In the genomic region with DNA sequence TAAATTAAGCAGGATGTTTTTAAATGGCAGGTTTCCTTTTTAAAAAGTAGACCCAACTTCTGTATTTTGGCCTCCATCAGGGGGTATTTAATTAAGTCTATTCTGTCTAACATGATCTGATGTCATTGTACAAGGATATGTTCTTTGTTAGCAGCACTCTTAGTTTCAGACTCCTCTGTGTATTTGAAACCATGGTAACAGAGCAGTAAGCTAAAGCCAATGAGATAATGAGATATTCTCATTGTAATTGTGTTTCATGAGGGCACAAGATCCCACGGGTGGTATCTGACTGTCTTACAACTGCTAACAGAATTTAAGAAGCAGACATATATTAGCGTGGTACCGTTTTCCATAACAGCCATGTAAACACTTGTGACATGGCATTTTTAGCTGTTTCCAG, we compare ENCODE assay signal across 25 cellular contexts.
DNase-seq lines count a peak whose midpoint lies in the region; ATAC-seq, FAIRE-seq and TF ChIP-seq lines count a peak whose summit lies in the region.
"Had no signal": no experiment of that assay in that cellular context is flagged by ENCODE, and none has a peak within 500 bp of the region (broad histone marks: within the 10 kb centered on the region; RNA-seq: fewer than 3 reads in every experiment).

No MANE protein-coding gene starts in this region.

- TF ChIP-seq CTCF in foreskin keratinocyte (conservative IDR thresholded peaks at IDR 0.05) (no peak), HepG2 (CRISPR knock-in tag; IDR thresholded peaks at IDR 0.05) (no peak)

- no peak for ATAC-seq in GM18858 (IDR thresholded peaks at IDR 0.05; ENCODE audit: unreplicated experiment)
- no peak for ATAC-seq in foreskin keratinocyte
- ATAC-seq in HepG2 = no peak
- ATAC-seq: stimulated activated effector memory CD8-positive, alpha-beta T cell treated with anti-CD3 and anti-CD28 coated beads, Interleukin-12 subunit alpha, Interleukin-12 subunit beta, amount 100 ng/mL, for 72 hours; T-cell had no signal

- no peak overlapping the region for H2AK5ac ChIP-seq in neuronal stem cell (ENCODE audit: low read depth, low read length)

- no peak overlapping the region for H2BK120ac ChIP-seq in neuronal stem cell (ENCODE audit: low read depth, low read length)

- CTCF ChIA-PET in HepG2 (lab: Yijun Ruan, JAX; ENCODE audit: low intra/inter-chr PET ratio, low total read pairs) = no interaction called here

- H4K20me1 ChIP-seq in HepG2 (ENCODE audit: insufficient read depth, low read length) = no peaks in the 10 kb centered on the region

- WGBS in neuronal stem cell (ENCODE audit: extremely low coverage in 2 of 2, insufficient read length in 2 of 2, insufficient replicate concordance in 1 of 2), 2 donors = no CpG with 5 or more reads among the region's 3 CpGs
- 6% methylated on average over 3 of the region's 3 CpGs for WGBS in HepG2 (ENCODE audit: low lambda C conversion rate)

- no peaks in the 10 kb centered on the region for H3K79me1 ChIP-seq in neuronal stem cell (ENCODE audit: low read depth, low read length)

- no peak for TF ChIP-seq POLR2A in HepG2 (IDR thresholded peaks at IDR 0.05; ENCODE audit: insufficient read depth in 1 of 2, low read depth in 2 of 2, low read length in 2 of 2)

- intact Hi-C loops in HepG2 (cut with micrococcal nuclease; ENCODE audit: unreplicated experiment) = no loop called here

- no peak overlapping the region for H3K18ac ChIP-seq in neuronal stem cell (ENCODE audit: low read length)

- H3K4me2 ChIP-seq in neuronal stem cell (ENCODE audit: insufficient read depth, low read length, poor library complexity, severe bottlenecking) (no peak overlapping the region), HepG2 (ENCODE audit: low read depth, low read length) (no peak overlapping the region)

- no peak overlapping the region for H4K91ac ChIP-seq in neuronal stem cell (ENCODE audit: low read depth, low read length, poor library complexity)

- no peak overlapping the region for H3K9ac ChIP-seq in neuronal stem cell (ENCODE audit: low read depth, low read length, poor library complexity)
- no peak overlapping the region for H3K9ac ChIP-seq in HepG2 (ENCODE audit: insufficient read depth, low read depth, low read length)

- H3K4ac ChIP-seq in neuronal stem cell (ENCODE audit: low read length) = no peak overlapping the region

- FAIRE-seq in HepG2 (lab: Jason Lieb, UNC) = no peak
- FAIRE-seq: endothelial cell of umbilical vein, islet of Langerhans, small intestine, TTC549 had no signal

- in situ Hi-C loops in HepG2 (cut with HindIII; ENCODE audit: extremely low pct_ligation_motif_present, low pct_unique_long_range_greater_than_20kb) = no loop called here

- no TSS peak for BruUV-seq in HepG2 (replicated peaks; lab: Mats Ljungman, UMichigan)

- no peak overlapping the region for H2BK12ac ChIP-seq in neuronal stem cell (ENCODE audit: low read length)

- peaks cover 4 to 13% of the 10 kb centered on the region in 2 donors for H3K4me1 ChIP-seq in neuronal stem cell (ENCODE audit: control insufficient read depth in 2 of 2, insufficient read depth in 1 of 2, low read depth in 1 of 2, low read length in 2 of 2)
- H3K4me1 ChIP-seq in foreskin keratinocyte = no peaks in the 10 kb centered on the region
- no peaks in the 10 kb centered on the region for H3K4me1 ChIP-seq in HepG2 (ENCODE audit: insufficient read depth, low read length)
- H3K4me1 ChIP-seq: suprapubic skin had no signal

- TF ChIP-seq EP300 in HepG2 (IDR thresholded peaks at IDR 0.05; ENCODE audit: low read depth in 2 of 2, low read length in 2 of 2) (no peak), HepG2 (CRISPR knock-in tag; IDR thresholded peaks at IDR 0.05; ENCODE audit: borderline replicate concordance) (no peak)

- no peaks in the 10 kb centered on the region for H3K79me2 ChIP-seq in HepG2 (ENCODE audit: insufficient read depth, low read length)

- H3K14ac ChIP-seq in neuronal stem cell (ENCODE audit: low read length) = no peak overlapping the region

- H3K36me3 ChIP-seq in neuronal stem cell (replicated peaks in 1 of 2; ENCODE audit: control insufficient read depth in 2 of 2, insufficient read depth in 2 of 2, low read length in 2 of 2) (no peaks in the 10 kb centered on the region), HepG2 (replicated peaks in 1 of 2; ENCODE audit: control insufficient read depth in 1 of 2, insufficient read depth in 2 of 2, low read length in 2 of 2) (no peaks in the 10 kb centered on the region)
- H3K36me3 ChIP-seq: suprapubic skin had no signal

- no peak overlapping the region for H3K4me3 ChIP-seq in neuronal stem cell (ENCODE audit: low read length in 2 of 2)
- H3K4me3 ChIP-seq in HepG2 (replicated peaks in 1 of 3; ENCODE audit: insufficient read depth in 1 of 3, low read depth in 2 of 3, low read length in 3 of 3) = no peak overlapping the region
- H3K4me3 ChIP-seq: suprapubic skin had no signal

- no peak overlapping the region for H3K23ac ChIP-seq in neuronal stem cell (ENCODE audit: low read depth, low read length, poor library complexity)

- POLR2A ChIA-PET in HepG2 (lab: Yijun Ruan, JAX) = no interaction called here

- H2BK15ac ChIP-seq in neuronal stem cell (ENCODE audit: low read length) = no peak overlapping the region

- DNase-seq in NCI-H2227 (lab: John Stamatoyannopoulos, UW; ENCODE audit: unreplicated experiment) (peak; percentile 17), NCI-H2227 treated with DMSO at 0.1 percent for 48 hours (lab: John Stamatoyannopoulos, UW) (no peak), NCI-H748 treated with DMSO at 0.1 percent for 48 hours (lab: John Stamatoyannopoulos, UW) (peak; percentile 0), fibroblast of gingiva (ENCODE audit: low read depth) (peak; percentile 4), neuronal stem cell (ENCODE audit: low spot score) (peak; percentile 27), foreskin keratinocyte (no peak), HepG2 (ENCODE audit: low spot score) (no peak)
- DNase-seq: ACHN; activated naive CD4-positive, alpha-beta T cell treated with anti-CD3 and anti-CD28 coated beads, Interleukin-2, amount 10 ng/mL, durations not matched to agents 7 days and 5 days; amygdala; foreskin melanocyte; GF-D8; hippocampal formation; NCI-H526 treated with DMSO at 0.1 percent for 48 hours; nucleus accumbens; SHP77; stimulated activated CD4-positive, alpha-beta T cell treated with anti-CD3 and anti-CD28 coated beads, Interleukin-2, amount 100 ng/mL, for 24 hours; T-cell had no signal

- no peak for TF ChIP-seq RAD21 in HepG2 (CRISPR knock-in tag; IDR thresholded peaks at IDR 0.05)

- no peak overlapping the region for H2BK5ac ChIP-seq in neuronal stem cell (ENCODE audit: low read length)

- H3K9me3 ChIP-seq in neuronal stem cell (replicated peaks in 1 of 2; ENCODE audit: control insufficient read depth in 2 of 2, insufficient read depth in 1 of 2, low read depth in 1 of 2, low read length in 2 of 2) (no peaks in the 10 kb centered on the region), HepG2 (ENCODE audit: low read length) (no peaks in the 10 kb centered on the region)
- H3K9me3 ChIP-seq: suprapubic skin had no signal

- H3K27me3 ChIP-seq in neuronal stem cell (ENCODE audit: control insufficient read depth in 3 of 3, insufficient read depth in 3 of 3, low read depth in 1 of 3, low read length in 3 of 3) = no peaks in the 10 kb centered on the region
- H3K27me3 ChIP-seq in foreskin keratinocyte = peaks cover 2% of the 10 kb centered on the region
- peaks cover 0 to 12% of the 10 kb centered on the region in 2 experiments; a peak in 2 of 5 replicates for H3K27me3 ChIP-seq in HepG2 (ENCODE audit: control insufficient read depth in 1 of 2, insufficient read depth in 2 of 2, low read length in 2 of 2)
- H3K27me3 ChIP-seq: suprapubic skin had no signal

- no peak overlapping the region for H3K27ac ChIP-seq in neuronal stem cell (replicated peaks; ENCODE audit: low read length)
- H3K27ac ChIP-seq in foreskin keratinocyte = no peak overlapping the region
- no peak overlapping the region for H3K27ac ChIP-seq in HepG2 (ENCODE audit: extremely low read length, insufficient read depth, low read length)
- H3K27ac ChIP-seq: suprapubic skin had no signal

- H2AFZ ChIP-seq in neuronal stem cell (ENCODE audit: low read length) = peak overlapping the region; percentile 27
- H2AFZ ChIP-seq in HepG2 (ENCODE audit: low read length) = no peak overlapping the region

- H4K8ac ChIP-seq in neuronal stem cell (ENCODE audit: low read depth, low read length) = no peak overlapping the region

TF ChIP-seq in HepG2, 621 proteins besides CTCF, POLR2A, EP300 and RAD21:
- TF ChIP-seq SAP130 (CRISPR knock-in tag; IDR thresholded peaks at IDR 0.05; ENCODE audit: low read depth) (no peak), GTF2F1 (IDR thresholded peaks at IDR 0.05; ENCODE audit: low read length) (no peak), KDM1A (CRISPR knock-in tag; IDR thresholded peaks at IDR 0.05) (no peak)

Comparison
In these comparisons a context has a peak if more than half of its experiments do, and no peak if none do; other contexts are left out.
1. DNase-seq: peak in NCI-H2227 (single experiment), NCI-H748 treated with DMSO at 0.1 percent for 48 hours (single experiment), fibroblast of gingiva (single experiment) and neuronal stem cell (single experiment); none in NCI-H2227 treated with DMSO at 0.1 percent for 48 hours (single experiment), foreskin keratinocyte (0 of 2) and HepG2 (single experiment).